Comparison of ENCODE assay signal across 8 cellular contexts in genomic region chr3:44648564-44649229, GRCh38. TPM values are rescaled to one million over a fixed set of nuclear protein-coding genes. Genes with fewer than 3 reads are reported as not detected.
DNase-seq lines count a peak whose midpoint lies in the region; ATAC-seq, FAIRE-seq and TF ChIP-seq lines count a peak whose summit lies in the region.

Gene ZNF35 (plus strand): TSS chr3:44648732. CDS start chr3:44651068, 2,336 bp downstream.

- peak; percentile 89 for TF ChIP-seq POLR2A in K562 (conservative IDR thresholded peaks at IDR 0.05)

- H3K79me2 ChIP-seq in KMS-11 (ENCODE audit: insufficient read depth, low read depth), result no peaks in the 10 kb centered on the region
- H3K79me2 ChIP-seq in K562 (ENCODE audit: control insufficient read depth, insufficient read depth, low read length), result peaks cover 17% of the 10 kb centered on the region

- H4K20me1 ChIP-seq in KMS-11 (ENCODE audit: insufficient read depth) (no peaks in the 10 kb centered on the region), K562 (replicated peaks; ENCODE audit: control insufficient read depth, insufficient read depth, low read length) (no peaks in the 10 kb centered on the region)

- BruUV-seq in K562 (replicated peaks; lab: Mats Ljungman, UMichigan), result TSS peak; percentile 61

- H3K4me3 ChIP-seq in GM08714 (ENCODE audit: low read length), result peak within 1 kb of the TSS; percentile 90
- peak within 1 kb of the TSS; percentile 80 for H3K4me3 ChIP-seq in KMS-11 (IDR thresholded peaks at IDR 0.05; ENCODE audit: insufficient read depth, low read depth, low read length)
- H3K4me3 ChIP-seq in RWPE2 (ENCODE audit: severe bottlenecking), result peak within 1 kb of the TSS; percentile 94
- H3K4me3 ChIP-seq in K562, result peak within 1 kb of the TSS; percentile 80

- H3K27me3 ChIP-seq in KMS-11 (ENCODE audit: insufficient read depth, low read depth) (no peaks in the 10 kb centered on the region), RWPE2 (ENCODE audit: insufficient read depth, poor library complexity, severe bottlenecking) (no peaks in the 10 kb centered on the region), K562 (ENCODE audit: control insufficient read depth in 2 of 2, insufficient read depth in 2 of 2, low read length in 2 of 2) (no peaks in the 10 kb centered on the region)

- H3K27ac ChIP-seq in KMS-11, result no peak within 1 kb of the TSS
- H3K27ac ChIP-seq in RWPE2 (ENCODE audit: poor library complexity, severe bottlenecking), result peak within 1 kb of the TSS; percentile 29
- peak within 1 kb of the TSS; percentile 40 for H3K27ac ChIP-seq in K562 (ENCODE audit: extremely low read depth, low read depth, low read length)

- peak; percentile 96 for FAIRE-seq in K562 (lab: Jason Lieb, UNC)

- H3K9me1 ChIP-seq in K562 (ENCODE audit: control insufficient read depth, insufficient read depth, low read length), result no peaks in the 10 kb centered on the region

- ATAC-seq in GM21786 (IDR thresholded peaks at IDR 0.05; ENCODE audit: unreplicated experiment) (peak; percentile 97), RWPE2 (ENCODE audit: low read depth) (peak; percentile 97), K562 (peak; percentile 99)

- DNase-seq in RWPE2 (ENCODE audit: low spot score) (peak; percentile 83), K562 (ENCODE audit: extremely low read depth in 1 of 4, low spot score in 3 of 4) (peak; percentile 91 to 95 (median 94)), hypothalamus (lab: John Stamatoyannopoulos, UW) (peak in 50 of 51 donors; percentile 8 to 88 (median 74)), pulmonary artery endothelial cell (ENCODE audit: low read depth, low spot score) (peak; percentile 77)
- no peak for DNase-seq in effector CD8-positive, alpha-beta T cell (lab: John Stamatoyannopoulos, UW)

- H3K4me1 ChIP-seq in KMS-11 (ENCODE audit: low read depth, poor library complexity, severe bottlenecking) (peaks cover 11% of the 10 kb centered on the region), RWPE2 (ENCODE audit: insufficient read depth, poor library complexity, severe bottlenecking) (peaks cover 7% of the 10 kb centered on the region), K562 (replicated peaks in 1 of 2; ENCODE audit: control insufficient read depth in 2 of 2, insufficient read depth in 2 of 2, low read length in 2 of 2) (peaks cover 0 to 6% of the 10 kb centered on the region in 2 experiments; a peak in 3 of 5 replicates)

- peak within 1 kb of the TSS; percentile 83 for H2AFZ ChIP-seq in KMS-11 (ENCODE audit: low read depth)
- H2AFZ ChIP-seq in K562 (ENCODE audit: low read depth, low read length), result peak within 1 kb of the TSS; percentile 63

- 0 out of 2 replicates have a peak, but pooled peaks have one; percentile 14 for TF ChIP-seq EP300 in K562 (IDR thresholded peaks at IDR 0.05; ENCODE audit: low read length)

- POLR2A ChIA-PET in K562 (lab: Yijun Ruan, JAX), result interaction anchor here (0.6 to 1.7 kb wide), 6 partner anchors 9 to 81 kb away, joined by 3 to 14 read pairs (median 4); partner anchors contain the start of gene ZNF197

- H3K36me3 ChIP-seq in KMS-11 (ENCODE audit: insufficient read depth) (peaks cover 5% of the 10 kb centered on the region; the same call in 1 of the 2 replicates), RWPE2 (ENCODE audit: low read depth) (peaks cover 33% of the 10 kb centered on the region), K562 (ENCODE audit: control insufficient read depth, insufficient read depth, low read length) (peaks cover 32% of the 10 kb centered on the region)

- H3K9ac ChIP-seq in KMS-11 (peak within 1 kb of the TSS; percentile 62; the same call in 1 of the 2 replicates), K562 (ENCODE audit: insufficient read depth in 1 of 2, low read depth in 2 of 2, low read length in 2 of 2) (peak within 1 kb of the TSS; percentile 75 to 94)

- CTCF ChIA-PET in K562 (lab: Yijun Ruan, JAX; ENCODE audit: low intra/inter-chr PET ratio), result no interaction called here

- 0 out of 4 replicates have a peak, but pooled peaks of 1 of the 2 experiments have one; percentile 10 for TF ChIP-seq RAD21 in K562 (CRISPR knock-in tag; conservative IDR thresholded peaks at IDR 0.05 in 1 of 2, IDR thresholded peaks at IDR 0.05 in 1 of 2)

- H3K9me3 ChIP-seq in RWPE2 (ENCODE audit: severe bottlenecking) (no peaks in the 10 kb centered on the region), K562 (replicated peaks; ENCODE audit: control insufficient read depth, insufficient read depth, low read depth, low read length) (peaks cover 12% of the 10 kb centered on the region)

- in situ Hi-C loops in K562 (cut with MboI), result no loop called here

- TF ChIP-seq CTCF in KMS-11 (conservative IDR thresholded peaks at IDR 0.05; ENCODE audit: low read depth, low read length) (no peak), RWPE2 (IDR thresholded peaks at IDR 0.05; ENCODE audit: poor library complexity, severe bottlenecking) (no peak), K562 (IDR thresholded peaks at IDR 0.05 in 2 of 3, conservative IDR thresholded peaks at IDR 0.05 in 1 of 3; ENCODE audit: insufficient read depth in 2 of 3, low read depth in 1 of 3, low read length in 3 of 3) (no peak)

- 3% methylated on average over 37 of the region's 37 CpGs for WGBS in K562 (ENCODE audit: insufficient coverage, low coverage, missing lambda C conversion rate)

- intact Hi-C loops in K562 (cut with micrococcal nuclease), result loop anchor here (1.0 kb wide), 1 partner anchor 24 kb away; no protein-coding TSS in a partner anchor

- peak within 1 kb of the TSS; percentile 71 for H3K4me2 ChIP-seq in KMS-11
- peak within 1 kb of the TSS; percentile 84 for H3K4me2 ChIP-seq in K562 (ENCODE audit: insufficient read depth, low read length)

TF ChIP-seq in K562, 482 proteins besides CTCF, POLR2A, EP300 and RAD21 (continues in another document):
- TF ChIP-seq ELF1 (tag; IDR thresholded peaks at IDR 0.05) (peak; percentile 79), ZNF707 (CRISPR knock-in tag; conservative IDR thresholded peaks at IDR 0.05) (no peak), FIP1L1 (IDR thresholded peaks at IDR 0.05; ENCODE audit: low read depth, low read length, poor library complexity, severe bottlenecking) (peak; percentile 57), ETV1 (tag; conservative IDR thresholded peaks at IDR 0.05; ENCODE audit: low read depth) (peak; percentile 71), ILF3 (IDR thresholded peaks at IDR 0.05; ENCODE audit: borderline replicate concordance) (no peak), POLR2AphosphoS5 (IDR thresholded peaks at IDR 0.05; ENCODE audit: control insufficient read depth, insufficient read depth, low read depth, low read length) (peak; percentile 80), TAF9B (IDR thresholded peaks at IDR 0.05; ENCODE audit: partially characterized antibody) (peak; percentile 82), ZBTB33 (CRISPR knock-in tag; IDR thresholded peaks at IDR 0.05) (0 out of 2 replicates have a peak, but pooled peaks have one; percentile 45), CBFB (CRISPR knock-in tag; IDR thresholded peaks at IDR 0.05) (no peak), ETV5 (CRISPR knock-in tag; IDR thresholded peaks at IDR 0.05; ENCODE audit: low read depth) (peak; percentile 43), OTX1 (CRISPR knock-in tag; IDR thresholded peaks at IDR 0.05) (peak; percentile 80; the same call in 1 of the 2 replicates), EWSR1 (IDR thresholded peaks at IDR 0.05; ENCODE audit: borderline replicate concordance, low read depth, partially characterized antibody) (no peak)

RNA-seq across cellular contexts. Expression of gene ZNF35, which starts in this region (rescaled TPM):
- total RNA-seq in K562 (2011; cell fraction: chromatin; rRNA removed; ENCODE audit: low replicate concordance), result 21.1 and 34.6 TPM in 2 replicates
- 14.2 and 14.5 TPM in 2 replicates for total RNA-seq in K562 (2011; cell fraction: nucleolus; rRNA removed)
- total RNA-seq in K562 (2011; cell fraction: nucleoplasm; rRNA removed), result 10.5 and 17.5 TPM in 2 replicates
- 11.5 and 12.2 TPM in 2 replicates for total RNA-seq in K562 (2014; rRNA removed)
- 18.2 and 21.9 TPM in 2 replicates for total RNA-seq in K562 (2014; rRNA removed; fragmentation: Illumina TruSeq; extraction: Trizol)
- 17.6 and 18.2 TPM in 2 replicates for total RNA-seq in K562 (2015; rRNA removed; fragmentation: Illumina TruSeq; extraction: Trizol)
- 13.1 and 13.7 TPM in 2 replicates for total RNA-seq in K562 (2021)
- 7.5 and 8.2 TPM in 2 replicates for polyA plus RNA-seq in K562 (2011; rRNA removed)
- 2.3 and 4.0 TPM in 2 replicates for polyA plus RNA-seq in K562 (2011; cell fraction: cytosol; rRNA removed)
- polyA plus RNA-seq in K562 (2011; cell fraction: nucleus; rRNA removed), result 5.2 and 5.3 TPM in 2 replicates
- polyA plus RNA-seq in K562 (2012), result 5.9 and 8.2 TPM in 2 replicates
- polyA plus RNA-seq in K562 (2014; fragmentation: Illumina TruSeq; extraction: Trizol), result 12.3 and 14.8 TPM in 2 replicates
- 10 to 100 TPM; 15.2 to 15.5 TPM for polyA plus RNA-seq in K562 (2014; fragmentation: Nextera tagmentation; extraction: Ambion mirVana)
- 8.0 and 8.6 TPM in 2 replicates for polyA plus RNA-seq in K562 (2014; rRNA removed)
- 19.7 and 24.4 TPM in 2 replicates for polyA minus RNA-seq in K562 (2011; rRNA and poly(A)+ RNA removed)
- polyA minus RNA-seq in K562 (2011; cell fraction: cytosol; rRNA and poly(A)+ RNA removed), result 8.1 TPM in 2 replicates
- polyA minus RNA-seq in K562 (2011; cell fraction: nucleus; rRNA and poly(A)+ RNA removed), result 9.7 and 17.3 TPM in 2 replicates
- total RNA-seq in pulmonary artery endothelial cell, result 14.4 and 16.6 TPM in 2 replicates
